Comparison of ENCODE assay signal across 11 cellular contexts in genomic region chr3:178968996-178969700, GRCh38.
DNase-seq lines count a peak whose midpoint lies in the region; ATAC-seq lines count a peak whose summit lies in the region.
"Had no signal": no experiment of that assay in that cellular context is flagged by ENCODE, and none has a peak within 500 bp of the region (broad histone marks: within the 10 kb centered on the region; RNA-seq: fewer than 3 reads in every experiment).

No MANE protein-coding gene starts in this region.

- H3K27me3 ChIP-seq in right cardiac atrium (ENCODE audit: control insufficient read depth, insufficient read depth): no peaks in the 10 kb centered on the region

- ATAC-seq in GM18519 (IDR thresholded peaks at IDR 0.05; ENCODE audit: low FRiP score, unreplicated experiment): peak; percentile 84
- ATAC-seq in GM21528 (IDR thresholded peaks at IDR 0.05; ENCODE audit: low FRiP score, unreplicated experiment): peak; percentile 91
- peak; percentile 88 for ATAC-seq in HG03135 (IDR thresholded peaks at IDR 0.05; ENCODE audit: unreplicated experiment)
- ATAC-seq in right cardiac atrium: no peak

- H3K9me3 ChIP-seq in right cardiac atrium (ENCODE audit: control insufficient read depth, low read length): no peaks in the 10 kb centered on the region

- no peaks in the 10 kb centered on the region for H3K4me1 ChIP-seq in right cardiac atrium (ENCODE audit: control insufficient read depth, insufficient read depth, low read length)

- 84% methylated on average over 5 of the region's 5 CpGs for WGBS in right cardiac atrium

- DNase-seq in RPMI8226 (peak; percentile 80), right cardiac atrium (no peak), HuH-7.5 (ENCODE audit: low spot score) (no peak), NCI-H146 (lab: John Stamatoyannopoulos, UW) (no peak), NCI-H82 treated with DMSO at 0.1 percent for 48 hours (lab: John Stamatoyannopoulos, UW; ENCODE audit: unreplicated experiment) (no peak)
- DNase-seq: activated CD4-positive, alpha-beta T cell treated with anti-CD3 and anti-CD28 coated beads, Interleukin-2, amount 50 U/mL, for 1 hour; amniotic stem cell; NCI-H1092 treated with DMSO at 0.1 percent for 48 hours had no signal

- intact Hi-C loops in right cardiac atrium (cut with DNase I): loop anchor here in 3 of 4 donors (5.0 to 10.0 kb wide), 3 partner anchors 434 to 537 kb away; partner anchors contain the start of gene KCNMB2 (in 1 of the 3)

- H3K27ac ChIP-seq in right cardiac atrium (ENCODE audit: low read length): no peak overlapping the region

- H3K4me3 ChIP-seq in right cardiac atrium (ENCODE audit: low read length): no peak overlapping the region

Comparison
In these comparisons a context has a peak if more than half of its experiments do, and no peak if none do; other contexts are left out.
1. ATAC-seq: peak in GM18519 (single experiment), GM21528 (single experiment) and HG03135 (single experiment); none in right cardiac atrium (0 of 2).